ENCODE assay signal across 17 cellular contexts in the genomic region with DNA sequence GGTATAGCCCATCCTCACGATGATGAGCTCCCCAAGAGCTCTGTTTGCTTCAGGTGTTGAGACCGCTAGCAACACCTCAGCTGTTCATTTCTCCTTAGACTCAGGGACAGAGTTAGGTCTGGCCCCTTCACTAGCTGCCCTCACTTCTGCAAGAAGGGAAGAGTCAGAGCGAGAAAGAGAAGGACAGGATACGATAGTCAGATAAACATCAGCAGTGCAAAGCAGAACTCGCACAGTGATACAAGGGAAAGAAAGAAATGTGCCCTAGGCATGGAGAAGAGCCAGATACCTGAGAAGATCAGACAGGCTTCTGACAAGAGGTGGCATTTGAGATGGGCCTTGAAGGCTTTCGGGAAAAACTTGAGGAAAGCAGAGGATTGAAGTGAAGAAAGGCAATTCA.
A peak's percentile ranks its signal among the peaks of the same experiment; 100 is the strongest.
DNase-seq lines count a peak whose midpoint lies in the region; ATAC-seq and TF ChIP-seq lines count a peak whose summit lies in the region.
"Had no signal": no experiment of that assay in that cellular context is flagged by ENCODE, and none has a peak within 500 bp of the region (broad histone marks: within the 10 kb centered on the region; RNA-seq: fewer than 3 reads in every experiment).

No MANE protein-coding gene starts in this region.

- WGBS in endodermal cell (ENCODE audit: insufficient coverage in 1 of 2, insufficient read length in 1 of 2), 2 experiments, result 94 to 99% methylated on average over 5 to 6 of the region's 6 CpGs

- H3K9ac ChIP-seq in endodermal cell (ENCODE audit: extremely low read depth, low read length, poor library complexity, severe bottlenecking), result no peak overlapping the region

- TF ChIP-seq CTCF in CD4-positive, alpha-beta T cell (IDR thresholded peaks at IDR 0.05), result no peak
- TF ChIP-seq CTCF in RWPE1 (conservative IDR thresholded peaks at IDR 0.05; ENCODE audit: low read depth) (no peak), endodermal cell (conservative IDR thresholded peaks at IDR 0.05) (no peak), neutrophil (IDR thresholded peaks at IDR 0.05) (no peak)

- CTCF ChIA-PET in CD4-positive, alpha-beta T cell (lab: Charles Lee), result no interaction called here
- CTCF ChIA-PET in RWPE1 (lab: Yijun Ruan, JAX), result no interaction called here

- H3K36me3 ChIP-seq in endodermal cell (ENCODE audit: control insufficient read depth, insufficient read depth, low read length) (peaks cover 61% of the 10 kb centered on the region), neutrophil (peaks cover 16% of the 10 kb centered on the region), SJCRH30 (peaks cover 8% of the 10 kb centered on the region)

- no peak for ATAC-seq in CD4-positive, alpha-beta T cell (ENCODE audit: poor library complexity)
- ATAC-seq in GM18511 (IDR thresholded peaks at IDR 0.05; ENCODE audit: unreplicated experiment), result no peak
- no peak for ATAC-seq in HG03095 (IDR thresholded peaks at IDR 0.05; ENCODE audit: unreplicated experiment)

- no peak for DNase-seq in CD4-positive, alpha-beta T cell
- DNase-seq in RWPE1 (ENCODE audit: low spot score) (no peak), endodermal cell (no peak), ecto neural progenitor cell (ENCODE audit: low spot score) (no peak), SJCRH30 (no peak)
- DNase-seq: activated CD4-positive, alpha-beta T cell treated with anti-CD3 and anti-CD28 coated beads, Interleukin-2, amount 10 ng/mL, durations not matched to agents 24 days and 14 days; amniotic stem cell; kidney; NCI-H1105; NCI-H2171 treated with DMSO at 0.1 percent for 48 hours; posterior cingulate gyrus; stimulated activated CD4-positive, alpha-beta T cell treated with anti-CD3 and anti-CD28 coated beads, Interleukin-12 subunit alpha, Interleukin-12 subunit beta, amount 100 ng/mL, for 4 hours had no signal

- no peaks in the 10 kb centered on the region for H3K9me3 ChIP-seq in CD4-positive, alpha-beta T cell (ENCODE audit: control insufficient read depth, low read length)
- H3K9me3 ChIP-seq in endodermal cell (ENCODE audit: control insufficient read depth, low read length) (peaks cover 4% of the 10 kb centered on the region), neutrophil (no peaks in the 10 kb centered on the region), SJCRH30 (replicated peaks) (no peaks in the 10 kb centered on the region)

- peaks cover 20% of the 10 kb centered on the region for H3K4me1 ChIP-seq in endodermal cell (ENCODE audit: control insufficient read depth, insufficient read depth, low read length)
- H3K4me1 ChIP-seq in neutrophil (ENCODE audit: control insufficient read depth in 1 of 2, insufficient read depth in 1 of 2, low read depth in 1 of 2, low read length in 1 of 2), result peaks cover 75 to 79% of the 10 kb centered on the region in 2 experiments
- peaks cover 18% of the 10 kb centered on the region for H3K4me1 ChIP-seq in SJCRH30

- no peak overlapping the region for H3K27ac ChIP-seq in CD4-positive, alpha-beta T cell (ENCODE audit: low read depth, low read length)
- H3K27ac ChIP-seq in RWPE1 (peak overlapping the region; percentile 42), endodermal cell (ENCODE audit: low read depth, low read length) (no peak overlapping the region), neutrophil (peak overlapping the region; percentile 90), SJCRH30 (no peak overlapping the region)

- H3K36me3 Mint-ChIP-seq in CD4-positive, alpha-beta T cell (ENCODE audit: low read depth), result peaks cover 67% of the 10 kb centered on the region
- peaks cover 42% of the 10 kb centered on the region for H3K36me3 Mint-ChIP-seq in endodermal cell (ENCODE audit: low read depth)
- H3K36me3 Mint-ChIP-seq: IgD-negative memory B cell had no signal

- no peak overlapping the region for H3K4me3 Mint-ChIP-seq in CD4-positive, alpha-beta T cell
- no peak overlapping the region for H3K4me3 Mint-ChIP-seq in endodermal cell
- H3K4me3 Mint-ChIP-seq: activated CD4-positive, alpha-beta T cell treated with anti-CD3 and anti-CD28 coated beads, Interleukin-2, amount 10 ng/mL, durations not matched to agents 24 days and 14 days; IgD-negative memory B cell; T-helper 1 cell treated with Interleukin-12 subunit alpha and Interleukin-12 subunit beta and Interleukin-4 antibody, amounts not matched to agents 30 μg/mL and 1 μg/mL, for 36 hours had no signal

- H3K4me1 Mint-ChIP-seq in CD4-positive, alpha-beta T cell (ENCODE audit: low read depth), result peaks cover 12% of the 10 kb centered on the region
- peaks cover 34% of the 10 kb centered on the region for H3K4me1 Mint-ChIP-seq in endodermal cell

- H3K4me3 ChIP-seq in endodermal cell (ENCODE audit: low read length), result no peak overlapping the region
- H3K4me3 ChIP-seq in neutrophil (ENCODE audit: low read depth in 1 of 2, low read length in 1 of 2), result peak overlapping the region; percentile 57 to 71
- no peak overlapping the region for H3K4me3 ChIP-seq in SJCRH30

- H3K27ac Mint-ChIP-seq in CD4-positive, alpha-beta T cell, result peak overlapping the region; percentile 14
- peak overlapping the region; percentile 45 for H3K27ac Mint-ChIP-seq in endodermal cell
- H3K27ac Mint-ChIP-seq: activated CD4-positive, alpha-beta T cell treated with anti-CD3 and anti-CD28 coated beads, Interleukin-2, amount 10 ng/mL, durations not matched to agents 24 days and 14 days; IgD-negative memory B cell; T-helper 1 cell treated with Interleukin-12 subunit alpha and Interleukin-12 subunit beta and Interleukin-4 antibody, amounts not matched to agents 30 μg/mL and 1 μg/mL, for 36 hours had no signal

- POLR2A ChIA-PET in CD4-positive, alpha-beta T cell (lab: Charles Lee), result no interaction called here
- POLR2A ChIA-PET in RWPE1 (lab: Yijun Ruan, JAX; ENCODE audit: low non-redundant PET), result interaction anchor here (0.6 kb wide), 1 partner anchor 11 kb away, joined by 5 read pairs; no protein-coding TSS in a partner anchor

- no peaks in the 10 kb centered on the region for H3K27me3 Mint-ChIP-seq in CD4-positive, alpha-beta T cell
- no peaks in the 10 kb centered on the region for H3K27me3 Mint-ChIP-seq in endodermal cell (ENCODE audit: insufficient read depth)
- H3K27me3 Mint-ChIP-seq: activated CD4-positive, alpha-beta T cell treated with anti-CD3 and anti-CD28 coated beads, Interleukin-2, amount 10 ng/mL, durations not matched to agents 24 days and 14 days; IgD-negative memory B cell had no signal

- H3K27me3 ChIP-seq in CD4-positive, alpha-beta T cell (ENCODE audit: control insufficient read depth, insufficient read depth, low read length), result no peaks in the 10 kb centered on the region
- H3K27me3 ChIP-seq in endodermal cell (ENCODE audit: control insufficient read depth, insufficient read depth, low read length, poor library complexity, severe bottlenecking) (no peaks in the 10 kb centered on the region), neutrophil (no peaks in the 10 kb centered on the region), SJCRH30 (no peaks in the 10 kb centered on the region)

- intact Hi-C loops in CD4-positive, alpha-beta T cell (cut with DNase I, micrococcal nuclease), result no loop called here

- H3K9me3 Mint-ChIP-seq in CD4-positive, alpha-beta T cell, result no peaks in the 10 kb centered on the region
- H3K9me3 Mint-ChIP-seq in endodermal cell, result no peaks in the 10 kb centered on the region
- H3K9me3 Mint-ChIP-seq: activated CD4-positive, alpha-beta T cell treated with anti-CD3 and anti-CD28 coated beads, Interleukin-2, amount 10 ng/mL, durations not matched to agents 24 days and 14 days; IgD-negative memory B cell; T-helper 1 cell treated with Interleukin-12 subunit alpha and Interleukin-12 subunit beta and Interleukin-4 antibody, amounts not matched to agents 30 μg/mL and 1 μg/mL, for 36 hours had no signal

Comparison
In these comparisons a context has a peak if more than half of its experiments do, and no peak if none do; other contexts are left out.
1. H3K27ac ChIP-seq: peak in RWPE1 (single experiment) and neutrophil (single experiment); none in CD4-positive, alpha-beta T cell (single experiment), endodermal cell (single experiment) and SJCRH30 (single experiment).
2. H3K4me3 ChIP-seq: peak in neutrophil (2 of 2); none in endodermal cell (single experiment) and SJCRH30 (single experiment).